ENCODE assay signal across 8 cellular contexts in the genomic region with DNA sequence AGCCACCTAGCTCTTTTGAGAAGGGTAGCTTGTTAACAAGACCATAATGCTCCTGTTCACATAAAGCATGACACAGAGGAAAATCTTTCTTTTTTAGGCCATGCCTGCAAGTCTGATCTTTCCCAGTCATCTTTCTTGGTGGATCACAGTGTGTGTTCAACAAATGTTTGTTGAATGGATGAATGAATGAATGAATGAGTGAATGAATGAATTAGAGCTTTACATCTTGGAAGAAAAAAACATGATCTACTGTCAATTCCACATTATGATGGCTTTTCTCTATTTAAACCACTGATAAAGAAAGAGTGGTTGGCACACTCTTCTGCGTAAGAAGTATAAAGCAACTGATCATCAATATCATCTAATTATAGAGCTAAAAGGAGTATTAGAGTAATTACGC.
"Had no signal": no experiment of that assay in that cellular context is flagged by ENCODE, and none has a peak within 500 bp of the region (broad histone marks: within the 10 kb centered on the region; RNA-seq: fewer than 3 reads in every experiment).

No MANE protein-coding gene starts in this region.

- ATAC-seq: GM12878 had no signal

- FAIRE-seq: G401.6, GM12878, GM12891, GM12892, GM18507, GM19239 had no signal

- DNase-seq: GDM1, GF-D8 had no signal

- H3K4me3 ChIP-seq: GM12878 had no signal
